In the genomic region with DNA sequence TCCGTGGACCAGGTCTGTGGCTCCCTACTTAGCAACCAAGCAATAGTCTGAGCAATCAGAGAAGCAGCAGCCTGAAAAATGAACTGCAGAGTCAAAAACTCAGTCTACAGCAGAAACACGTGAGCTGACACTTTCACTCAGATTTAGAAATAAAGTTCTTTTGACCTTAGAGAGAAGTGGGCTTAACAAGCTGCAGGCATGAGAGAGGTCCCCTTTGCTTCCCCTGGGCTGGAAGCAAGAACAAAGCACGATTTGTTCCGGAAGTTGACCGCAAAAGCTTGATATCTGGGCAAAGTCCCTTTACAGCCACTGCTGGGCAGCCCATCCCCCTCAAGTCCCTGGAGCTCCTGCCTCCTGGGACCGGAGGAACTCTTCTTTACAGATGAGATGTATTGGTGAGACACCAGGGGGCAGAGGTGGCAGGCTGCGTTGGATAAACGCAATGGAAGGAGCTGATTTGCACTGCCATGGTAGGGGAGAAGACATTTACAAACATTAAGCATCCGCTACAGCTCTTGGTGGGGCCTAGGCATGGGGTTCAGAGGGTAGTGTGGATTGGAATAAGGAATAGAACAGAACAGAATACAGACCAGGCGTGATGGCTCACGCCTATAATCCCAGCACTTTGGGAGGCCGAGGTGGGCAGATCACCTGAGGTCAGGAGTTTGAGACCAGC, we compare ENCODE assay signal across 1 cellular context.
TF ChIP-seq lines count a peak whose summit lies in the region.

No MANE protein-coding gene starts in this region.

TF ChIP-seq in HepG2, 621 proteins besides CTCF, POLR2A, EP300 and RAD21 (continued from another document and continues in another):
- TF ChIP-seq, protein P1, sequence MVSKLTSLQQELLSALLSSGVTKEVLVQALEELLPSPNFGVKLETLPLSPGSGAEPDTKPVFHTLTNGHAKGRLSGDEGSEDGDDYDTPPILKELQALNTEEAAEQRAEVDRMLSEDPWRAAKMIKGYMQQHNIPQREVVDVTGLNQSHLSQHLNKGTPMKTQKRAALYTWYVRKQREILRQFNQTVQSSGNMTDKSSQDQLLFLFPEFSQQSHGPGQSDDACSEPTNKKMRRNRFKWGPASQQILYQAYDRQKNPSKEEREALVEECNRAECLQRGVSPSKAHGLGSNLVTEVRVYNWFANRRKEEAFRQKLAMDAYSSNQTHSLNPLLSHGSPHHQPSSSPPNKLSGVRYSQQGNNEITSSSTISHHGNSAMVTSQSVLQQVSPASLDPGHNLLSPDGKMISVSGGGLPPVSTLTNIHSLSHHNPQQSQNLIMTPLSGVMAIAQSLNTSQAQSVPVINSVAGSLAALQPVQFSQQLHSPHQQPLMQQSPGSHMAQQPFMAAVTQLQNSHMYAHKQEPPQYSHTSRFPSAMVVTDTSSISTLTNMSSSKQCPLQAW (CRISPR knock-in tag; IDR thresholded peaks at IDR 0.05) = peak; percentile 94
- peak; percentile 94 for TF ChIP-seq ZNF605 (CRISPR knock-in tag; IDR thresholded peaks at IDR 0.05)
- peak; percentile 91 for TF ChIP-seq ZBTB38 (CRISPR knock-in tag; IDR thresholded peaks at IDR 0.05)
- peak; percentile 38; the same call in 1 of the 2 replicates for TF ChIP-seq NFYC (CRISPR knock-in tag; IDR thresholded peaks at IDR 0.05)
- no peak for TF ChIP-seq SYNCRIP (IDR thresholded peaks at IDR 0.05; ENCODE audit: insufficient read depth, low read depth, low read length)
- TF ChIP-seq DMAP1 (CRISPR knock-in tag; IDR thresholded peaks at IDR 0.05) = peak; percentile 82
- no peak for TF ChIP-seq LCORL (IDR thresholded peaks at IDR 0.05)
- TF ChIP-seq LCORL (CRISPR knock-in tag; IDR thresholded peaks at IDR 0.05) = peak; percentile 93
- TF ChIP-seq ZC3H13 (CRISPR knock-in tag; IDR thresholded peaks at IDR 0.05) = peak; percentile 54; the same call in 1 of the 2 replicates
- TF ChIP-seq ZSCAN9 (CRISPR knock-in tag; IDR thresholded peaks at IDR 0.05; ENCODE audit: borderline replicate concordance) = 0 out of 2 replicates have a peak, but pooled peaks have one; percentile 41
- peak; percentile 77; the same call in 1 of the 2 replicates for TF ChIP-seq SIN3A (IDR thresholded peaks at IDR 0.05; ENCODE audit: borderline replicate concordance, low read depth, low read length)
- TF ChIP-seq TGIF2 (CRISPR knock-in tag; IDR thresholded peaks at IDR 0.05) = no peak
- TF ChIP-seq NRL (CRISPR knock-in tag; IDR thresholded peaks at IDR 0.05; ENCODE audit: borderline replicate concordance) = peak; percentile 59; the same call in 1 of the 2 replicates
- TF ChIP-seq RXRB (CRISPR knock-in tag; IDR thresholded peaks at IDR 0.05; ENCODE audit: borderline replicate concordance) = peak; percentile 88
- no peak for TF ChIP-seq ZNF354B (CRISPR knock-in tag; IDR thresholded peaks at IDR 0.05)
- peak; percentile 86 for TF ChIP-seq YEATS4 (CRISPR knock-in tag; IDR thresholded peaks at IDR 0.05; ENCODE audit: borderline replicate concordance)
- TF ChIP-seq ZNF12 (CRISPR knock-in tag; IDR thresholded peaks at IDR 0.05) = peak; percentile 43; the same call in 1 of the 2 replicates
- TF ChIP-seq GABPB1 (CRISPR knock-in tag; IDR thresholded peaks at IDR 0.05) = peak; percentile 77
- TF ChIP-seq ZNF367 (CRISPR knock-in tag; IDR thresholded peaks at IDR 0.05; ENCODE audit: borderline replicate concordance) = peak; percentile 26; the same call in 1 of the 2 replicates
- TF ChIP-seq ZNF3 (CRISPR knock-in tag; IDR thresholded peaks at IDR 0.05) = no peak
- no peak for TF ChIP-seq NKX3-1 (CRISPR knock-in tag; IDR thresholded peaks at IDR 0.05)
- no peak for TF ChIP-seq HOXA7 (CRISPR knock-in tag; IDR thresholded peaks at IDR 0.05)
- TF ChIP-seq, protein P2, sequence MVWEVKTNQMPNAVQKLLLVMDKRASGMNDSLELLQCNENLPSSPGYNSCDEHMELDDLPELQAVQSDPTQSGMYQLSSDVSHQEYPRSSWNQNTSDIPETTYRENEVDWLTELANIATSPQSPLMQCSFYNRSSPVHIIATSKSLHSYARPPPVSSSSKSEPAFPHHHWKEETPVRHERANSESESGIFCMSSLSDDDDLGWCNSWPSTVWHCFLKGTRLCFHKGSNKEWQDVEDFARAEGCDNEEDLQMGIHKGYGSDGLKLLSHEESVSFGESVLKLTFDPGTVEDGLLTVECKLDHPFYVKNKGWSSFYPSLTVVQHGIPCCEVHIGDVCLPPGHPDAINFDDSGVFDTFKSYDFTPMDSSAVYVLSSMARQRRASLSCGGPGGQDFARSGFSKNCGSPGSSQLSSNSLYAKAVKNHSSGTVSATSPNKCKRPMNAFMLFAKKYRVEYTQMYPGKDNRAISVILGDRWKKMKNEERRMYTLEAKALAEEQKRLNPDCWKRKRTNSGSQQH (CRISPR knock-in tag; IDR thresholded peaks at IDR 0.05; ENCODE audit: low read depth) = no peak
- peak; percentile 53; the same call in 1 of the 2 replicates for TF ChIP-seq ATF7-NPFF (CRISPR knock-in tag; IDR thresholded peaks at IDR 0.05; ENCODE audit: low read depth)
- peak; percentile 85 for TF ChIP-seq ZBTB33 (CRISPR knock-in tag; IDR thresholded peaks at IDR 0.05)
- TF ChIP-seq RXRA (CRISPR knock-in tag; IDR thresholded peaks at IDR 0.05) = peak; percentile 81
- TF ChIP-seq KDM6A (CRISPR knock-in tag; IDR thresholded peaks at IDR 0.05; ENCODE audit: low read depth) = peak; percentile 94
- peak; percentile 78; the same call in 1 of the 2 replicates for TF ChIP-seq IRF2 (CRISPR knock-in tag; IDR thresholded peaks at IDR 0.05)
- TF ChIP-seq MED1 (CRISPR knock-in tag; IDR thresholded peaks at IDR 0.05) = peak; percentile 91
- peak; percentile 85 for TF ChIP-seq NCOR1 (IDR thresholded peaks at IDR 0.05; ENCODE audit: borderline replicate concordance, low read length)
- TF ChIP-seq SOX13 (IDR thresholded peaks at IDR 0.05) = no peak; the same call in 1 of the 2 replicates
- TF ChIP-seq SOX13 (CRISPR knock-in tag; conservative IDR thresholded peaks at IDR 0.05 in 1 of 2, IDR thresholded peaks at IDR 0.05 in 1 of 2) = peak in 1 of 2 experiments; percentile 92; a peak in 2 of 4 replicates
- peak; percentile 91; the same call in 1 of the 2 replicates for TF ChIP-seq ZNF292 (CRISPR knock-in tag; IDR thresholded peaks at IDR 0.05; ENCODE audit: borderline replicate concordance, low read depth)
- no peak for TF ChIP-seq MTF2 (CRISPR knock-in tag; IDR thresholded peaks at IDR 0.05; ENCODE audit: borderline replicate concordance)
- peak; percentile 82 for TF ChIP-seq BHLHE40 (IDR thresholded peaks at IDR 0.05; ENCODE audit: low read length)
- TF ChIP-seq TCF7L2 (IDR thresholded peaks at IDR 0.05; ENCODE audit: low read depth, low read length) = no peak
- 0 out of 2 replicates have a peak, but pooled peaks have one; percentile 79 for TF ChIP-seq ZNF431 (CRISPR knock-in tag; IDR thresholded peaks at IDR 0.05; ENCODE audit: borderline replicate concordance, low read depth)
- no peak for TF ChIP-seq FOXP1 (IDR thresholded peaks at IDR 0.05)
- TF ChIP-seq FOXP1 (CRISPR knock-in tag; IDR thresholded peaks at IDR 0.05) = peak; percentile 55; the same call in 1 of the 2 replicates
- no peak for TF ChIP-seq ZNF160 (CRISPR knock-in tag; IDR thresholded peaks at IDR 0.05)
- TF ChIP-seq, protein P3, sequence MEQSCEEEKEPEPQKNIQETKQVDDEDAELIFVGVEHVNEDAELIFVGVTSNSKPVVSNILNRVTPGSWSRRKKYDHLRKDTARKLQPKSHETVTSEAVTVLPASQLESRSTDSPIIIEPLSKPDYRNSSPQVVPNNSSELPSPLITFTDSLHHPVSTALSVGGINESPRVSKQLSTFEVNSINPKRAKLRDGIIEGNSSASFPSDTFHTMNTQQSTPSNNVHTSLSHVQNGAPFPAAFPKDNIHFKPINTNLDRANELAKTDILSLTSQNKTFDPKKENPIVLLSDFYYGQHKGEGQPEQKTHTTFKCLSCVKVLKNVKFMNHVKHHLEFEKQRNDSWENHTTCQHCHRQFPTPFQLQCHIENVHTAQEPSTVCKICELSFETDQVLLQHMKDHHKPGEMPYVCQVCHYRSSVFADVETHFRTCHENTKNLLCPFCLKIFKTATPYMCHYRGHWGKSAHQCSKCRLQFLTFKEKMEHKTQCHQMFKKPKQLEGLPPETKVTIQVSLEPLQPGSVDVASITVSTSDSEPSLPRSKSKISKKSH (CRISPR knock-in tag; IDR thresholded peaks at IDR 0.05; ENCODE audit: borderline replicate concordance) = no peak
- TF ChIP-seq MTF1 (CRISPR knock-in tag; IDR thresholded peaks at IDR 0.05) = no peak
- peak; percentile 84 for TF ChIP-seq ZMYM3 (CRISPR knock-in tag; IDR thresholded peaks at IDR 0.05)
- TF ChIP-seq, protein P4, sequence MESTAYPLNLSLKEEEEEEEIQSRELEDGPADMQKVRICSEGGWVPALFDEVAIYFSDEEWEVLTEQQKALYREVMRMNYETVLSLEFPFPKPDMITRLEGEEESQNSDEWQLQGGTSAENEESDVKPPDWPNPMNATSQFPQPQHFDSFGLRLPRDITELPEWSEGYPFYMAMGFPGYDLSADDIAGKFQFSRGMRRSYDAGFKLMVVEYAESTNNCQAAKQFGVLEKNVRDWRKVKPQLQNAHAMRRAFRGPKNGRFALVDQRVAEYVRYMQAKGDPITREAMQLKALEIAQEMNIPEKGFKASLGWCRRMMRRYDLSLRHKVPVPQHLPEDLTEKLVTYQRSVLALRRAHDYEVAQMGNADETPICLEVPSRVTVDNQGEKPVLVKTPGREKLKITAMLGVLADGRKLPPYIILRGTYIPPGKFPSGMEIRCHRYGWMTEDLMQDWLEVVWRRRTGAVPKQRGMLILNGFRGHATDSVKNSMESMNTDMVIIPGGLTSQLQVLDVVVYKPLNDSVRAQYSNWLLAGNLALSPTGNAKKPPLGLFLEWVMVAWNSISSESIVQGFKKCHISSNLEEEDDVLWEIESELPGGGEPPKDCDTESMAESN (CRISPR knock-in tag; conservative IDR thresholded peaks at IDR 0.05) = peak; percentile 78; the same call in 1 of the 2 replicates
- TF ChIP-seq KAT8 (CRISPR knock-in tag; IDR thresholded peaks at IDR 0.05) = peak; percentile 88
- TF ChIP-seq ZNF614 (CRISPR knock-in tag; IDR thresholded peaks at IDR 0.05; ENCODE audit: borderline replicate concordance) = peak; percentile 95; the same call in 1 of the 2 replicates
- peak; percentile 81; the same call in 1 of the 2 replicates for TF ChIP-seq ZNF572 (CRISPR knock-in tag; IDR thresholded peaks at IDR 0.05)
- TF ChIP-seq, protein P5, sequence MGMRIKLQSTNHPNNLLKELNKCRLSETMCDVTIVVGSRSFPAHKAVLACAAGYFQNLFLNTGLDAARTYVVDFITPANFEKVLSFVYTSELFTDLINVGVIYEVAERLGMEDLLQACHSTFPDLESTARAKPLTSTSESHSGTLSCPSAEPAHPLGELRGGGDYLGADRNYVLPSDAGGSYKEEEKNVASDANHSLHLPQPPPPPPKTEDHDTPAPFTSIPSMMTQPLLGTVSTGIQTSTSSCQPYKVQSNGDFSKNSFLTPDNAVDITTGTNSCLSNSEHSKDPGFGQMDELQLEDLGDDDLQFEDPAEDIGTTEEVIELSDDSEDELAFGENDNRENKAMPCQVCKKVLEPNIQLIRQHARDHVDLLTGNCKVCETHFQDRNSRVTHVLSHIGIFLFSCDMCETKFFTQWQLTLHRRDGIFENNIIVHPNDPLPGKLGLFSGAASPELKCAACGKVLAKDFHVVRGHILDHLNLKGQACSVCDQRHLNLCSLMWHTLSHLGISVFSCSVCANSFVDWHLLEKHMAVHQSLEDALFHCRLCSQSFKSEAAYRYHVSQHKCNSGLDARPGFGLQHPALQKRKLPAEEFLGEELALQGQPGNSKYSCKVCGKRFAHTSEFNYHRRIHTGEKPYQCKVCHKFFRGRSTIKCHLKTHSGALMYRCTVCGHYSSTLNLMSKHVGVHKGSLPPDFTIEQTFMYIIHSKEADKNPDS (CRISPR knock-in tag; IDR thresholded peaks at IDR 0.05) = 0 out of 2 replicates have a peak, but pooled peaks have one; percentile 67
- no peak for TF ChIP-seq EHMT2 (IDR thresholded peaks at IDR 0.05; ENCODE audit: borderline replicate concordance, low read depth, low read length)
- TF ChIP-seq ZNF782 (CRISPR knock-in tag; IDR thresholded peaks at IDR 0.05; ENCODE audit: borderline replicate concordance) = 0 out of 2 replicates have a peak, but pooled peaks have one; percentile 28
- peak; percentile 87 for TF ChIP-seq HOXA3 (CRISPR knock-in tag; IDR thresholded peaks at IDR 0.05)
- TF ChIP-seq, protein P6, sequence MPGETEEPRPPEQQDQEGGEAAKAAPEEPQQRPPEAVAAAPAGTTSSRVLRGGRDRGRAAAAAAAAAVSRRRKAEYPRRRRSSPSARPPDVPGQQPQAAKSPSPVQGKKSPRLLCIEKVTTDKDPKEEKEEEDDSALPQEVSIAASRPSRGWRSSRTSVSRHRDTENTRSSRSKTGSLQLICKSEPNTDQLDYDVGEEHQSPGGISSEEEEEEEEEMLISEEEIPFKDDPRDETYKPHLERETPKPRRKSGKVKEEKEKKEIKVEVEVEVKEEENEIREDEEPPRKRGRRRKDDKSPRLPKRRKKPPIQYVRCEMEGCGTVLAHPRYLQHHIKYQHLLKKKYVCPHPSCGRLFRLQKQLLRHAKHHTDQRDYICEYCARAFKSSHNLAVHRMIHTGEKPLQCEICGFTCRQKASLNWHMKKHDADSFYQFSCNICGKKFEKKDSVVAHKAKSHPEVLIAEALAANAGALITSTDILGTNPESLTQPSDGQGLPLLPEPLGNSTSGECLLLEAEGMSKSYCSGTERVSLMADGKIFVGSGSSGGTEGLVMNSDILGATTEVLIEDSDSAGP (CRISPR knock-in tag; IDR thresholded peaks at IDR 0.05; ENCODE audit: borderline replicate concordance) = peak; percentile 79
- TF ChIP-seq, protein P7, sequence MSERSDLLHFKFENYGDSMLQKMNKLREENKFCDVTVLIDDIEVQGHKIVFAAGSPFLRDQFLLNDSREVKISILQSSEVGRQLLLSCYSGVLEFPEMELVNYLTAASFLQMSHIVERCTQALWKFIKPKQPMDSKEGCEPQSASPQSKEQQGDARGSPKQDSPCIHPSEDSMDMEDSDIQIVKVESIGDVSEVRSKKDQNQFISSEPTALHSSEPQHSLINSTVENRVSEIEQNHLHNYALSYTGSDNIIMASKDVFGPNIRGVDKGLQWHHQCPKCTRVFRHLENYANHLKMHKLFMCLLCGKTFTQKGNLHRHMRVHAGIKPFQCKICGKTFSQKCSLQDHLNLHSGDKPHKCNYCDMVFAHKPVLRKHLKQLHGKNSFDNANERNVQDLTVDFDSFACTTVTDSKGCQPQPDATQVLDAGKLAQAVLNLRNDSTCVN (CRISPR knock-in tag; IDR thresholded peaks at IDR 0.05; ENCODE audit: borderline replicate concordance) = no peak
- TF ChIP-seq, protein P8, sequence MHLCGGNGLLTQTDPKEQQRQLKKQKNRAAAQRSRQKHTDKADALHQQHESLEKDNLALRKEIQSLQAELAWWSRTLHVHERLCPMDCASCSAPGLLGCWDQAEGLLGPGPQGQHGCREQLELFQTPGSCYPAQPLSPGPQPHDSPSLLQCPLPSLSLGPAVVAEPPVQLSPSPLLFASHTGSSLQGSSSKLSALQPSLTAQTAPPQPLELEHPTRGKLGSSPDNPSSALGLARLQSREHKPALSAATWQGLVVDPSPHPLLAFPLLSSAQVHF (CRISPR knock-in tag; IDR thresholded peaks at IDR 0.05) = no peak
